Comparison of ENCODE assay signal across 20 cellular contexts in genomic region chrX:154441564-154441963, GRCh38.
"Had no signal": no experiment of that assay in that cellular context is flagged by ENCODE, and none has a peak within 500 bp of the region (broad histone marks: within the 10 kb centered on the region; RNA-seq: fewer than 3 reads in every experiment).

No MANE protein-coding gene starts in this region.

- H3K9me3 Mint-ChIP-seq: activated T-cell treated with anti-CD3 and anti-CD28 coated beads, Interleukin-2, amount 50 U/mL, for 4 hours; memory B cell; stimulated activated memory B cell treated with anti-CD40 and anti-IgM and Interleukin-4, amounts not matched to agents 10 μg/mL and 1 μg/mL and 100 μg/mL, for 72 hours; type B pancreatic cell had no signal

- H3K4me3 ChIP-seq: cardiac muscle cell, mucosa of descending colon, SK-N-MC, smooth muscle cell, testis had no signal

- DNase-seq: activated effector memory CD4-positive, alpha-beta T cell treated with Interleukin-2 at 50 U/mL for 16 hours; activated T-cell treated with anti-CD3 and anti-CD28 coated beads, Interleukin-2, amount 50 U/mL, for 4 hours; amygdala; dermis blood vessel endothelial cell; left ventricle myocardium superior; mucosa of descending colon; naive B cell; stimulated activated CD4-positive, alpha-beta T cell treated with anti-CD3 and anti-CD28 coated beads, Interleukin-4, amount 100 ng/mL, for 24 hours; T1000; testis had no signal

- H3K27me3 Mint-ChIP-seq: activated naive CD8-positive, alpha-beta T cell; memory B cell; naive B cell; stimulated activated memory B cell treated with anti-CD40 and anti-IgM and Interleukin-4, amounts not matched to agents 10 μg/mL and 1 μg/mL and 100 μg/mL, for 72 hours; type B pancreatic cell had no signal

- H3K27ac ChIP-seq: cardiac muscle cell, parathyroid adenoma, SK-N-MC, testis had no signal

- H3K36me3 ChIP-seq: cardiac muscle cell had no signal

- H3K9me3 ChIP-seq: mucosa of descending colon, testis had no signal

- ATAC-seq: activated CD4-positive, CD25-positive, alpha-beta regulatory T cell treated with anti-CD3 and anti-CD28 coated beads, Interleukin-2, amount 50 U/mL, for 24 hours; activated T-cell treated with anti-CD3 and anti-CD28 coated beads, Interleukin-2, amount 50 U/mL, for 4 hours; left ventricle myocardium superior; mucosa of descending colon; sciatic nerve; stimulated activated memory B cell treated with anti-CD40 and anti-IgM and Interleukin-4, amounts not matched to agents 10 μg/mL and 1 μg/mL and 100 μg/mL, for 72 hours had no signal

- H3K36me3 Mint-ChIP-seq: activated naive CD8-positive, alpha-beta T cell; naive B cell; type B pancreatic cell had no signal

- H3K27ac Mint-ChIP-seq: activated naive CD8-positive, alpha-beta T cell; memory B cell; stimulated activated memory B cell treated with anti-CD40 and anti-IgM and Interleukin-4, amounts not matched to agents 10 μg/mL and 1 μg/mL and 100 μg/mL, for 72 hours; type B pancreatic cell had no signal

- H3K4me3 Mint-ChIP-seq: activated naive CD8-positive, alpha-beta T cell; activated T-cell treated with anti-CD3 and anti-CD28 coated beads, Interleukin-2, amount 50 U/mL, for 4 hours; memory B cell; stimulated activated memory B cell treated with anti-CD40 and anti-IgM and Interleukin-4, amounts not matched to agents 10 μg/mL and 1 μg/mL and 100 μg/mL, for 72 hours; type B pancreatic cell had no signal

- H3K27me3 ChIP-seq: cardiac muscle cell, testis had no signal
